ENCODE assay signal across 1 cellular context in the genomic region with DNA sequence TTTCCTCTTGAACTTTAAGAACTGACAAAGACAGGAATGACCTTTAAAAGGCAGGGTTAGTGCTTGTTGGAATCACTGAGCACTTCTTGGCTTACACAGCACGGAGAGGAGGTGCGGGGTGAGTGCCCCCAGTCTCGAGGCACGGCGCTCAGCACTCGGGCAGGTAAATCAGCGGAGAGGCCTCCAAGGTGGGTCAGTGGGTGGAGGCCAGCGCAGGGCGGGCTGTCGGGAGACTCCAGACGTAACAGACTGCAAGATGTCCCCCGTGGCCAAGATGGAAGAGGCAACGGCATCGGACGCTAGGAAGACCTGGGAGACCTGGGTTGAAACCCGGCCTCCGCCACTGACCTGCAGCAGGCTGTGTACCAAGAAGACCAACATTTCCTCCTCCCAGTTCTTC.
TF ChIP-seq lines count a peak whose summit lies in the region.

No MANE protein-coding gene starts in this region.

TF ChIP-seq in WTC11, 78 proteins besides CTCF, POLR2A, EP300 and RAD21 (continued from another document):
- TF ChIP-seq, protein P1, sequence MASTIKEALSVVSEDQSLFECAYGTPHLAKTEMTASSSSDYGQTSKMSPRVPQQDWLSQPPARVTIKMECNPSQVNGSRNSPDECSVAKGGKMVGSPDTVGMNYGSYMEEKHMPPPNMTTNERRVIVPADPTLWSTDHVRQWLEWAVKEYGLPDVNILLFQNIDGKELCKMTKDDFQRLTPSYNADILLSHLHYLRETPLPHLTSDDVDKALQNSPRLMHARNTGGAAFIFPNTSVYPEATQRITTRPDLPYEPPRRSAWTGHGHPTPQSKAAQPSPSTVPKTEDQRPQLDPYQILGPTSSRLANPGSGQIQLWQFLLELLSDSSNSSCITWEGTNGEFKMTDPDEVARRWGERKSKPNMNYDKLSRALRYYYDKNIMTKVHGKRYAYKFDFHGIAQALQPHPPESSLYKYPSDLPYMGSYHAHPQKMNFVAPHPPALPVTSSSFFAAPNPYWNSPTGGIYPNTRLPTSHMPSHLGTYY (CRISPR knock-in tag; IDR thresholded peaks at IDR 0.05) = no peak
- TF ChIP-seq ZNF396 (CRISPR knock-in tag; IDR thresholded peaks at IDR 0.05; ENCODE audit: borderline replicate concordance) (no peak), FOXK1 (CRISPR knock-in tag; IDR thresholded peaks at IDR 0.05) (no peak), NFYB (CRISPR knock-in tag; conservative IDR thresholded peaks at IDR 0.05; ENCODE audit: low read depth) (no peak)
- TF ChIP-seq, protein P2, sequence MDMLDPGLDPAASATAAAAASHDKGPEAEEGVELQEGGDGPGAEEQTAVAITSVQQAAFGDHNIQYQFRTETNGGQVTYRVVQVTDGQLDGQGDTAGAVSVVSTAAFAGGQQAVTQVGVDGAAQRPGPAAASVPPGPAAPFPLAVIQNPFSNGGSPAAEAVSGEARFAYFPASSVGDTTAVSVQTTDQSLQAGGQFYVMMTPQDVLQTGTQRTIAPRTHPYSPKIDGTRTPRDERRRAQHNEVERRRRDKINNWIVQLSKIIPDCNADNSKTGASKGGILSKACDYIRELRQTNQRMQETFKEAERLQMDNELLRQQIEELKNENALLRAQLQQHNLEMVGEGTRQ (CRISPR knock-in tag; IDR thresholded peaks at IDR 0.05) = no peak
